16 cellular contexts compared by ENCODE assay signal in genomic region chr1:168719306-168720111, GRCh38. TPM values are rescaled to one million over a fixed set of nuclear protein-coding genes. Genes with fewer than 3 reads are reported as not detected.
DNase-seq lines count a peak whose midpoint lies in the region; ATAC-seq, FAIRE-seq and TF ChIP-seq lines count a peak whose summit lies in the region.
"Had no signal": no experiment of that assay in that cellular context is flagged by ENCODE, and none has a peak within 500 bp of the region (broad histone marks: within the 10 kb centered on the region; RNA-seq: fewer than 3 reads in every experiment).

No MANE protein-coding gene starts in this region.

- no peak for TF ChIP-seq CTCF in epithelial cell of proximal tubule (conservative IDR thresholded peaks at IDR 0.05; ENCODE audit: low read depth, low read length)

- FAIRE-seq in GM12892 (lab: Jason Lieb, UNC) = peak; percentile 82
- FAIRE-seq: H1 had no signal

- peak; percentile 72 for ATAC-seq in GM21381 (IDR thresholded peaks at IDR 0.05; ENCODE audit: unreplicated experiment)
- peak; percentile 84 for ATAC-seq in HG03354 (IDR thresholded peaks at IDR 0.05; ENCODE audit: poor library complexity, severe bottlenecking, unreplicated experiment)
- ATAC-seq in HG03139 (IDR thresholded peaks at IDR 0.05; ENCODE audit: unreplicated experiment) = no peak
- ATAC-seq: activated T-cell treated with anti-CD3 and anti-CD28 coated beads, Interleukin-2, amount 50 U/mL, for 4 hours; sciatic nerve; stimulated activated memory B cell treated with anti-CD40 and anti-IgM and Interleukin-4, amounts not matched to agents 10 μg/mL and 1 μg/mL and 100 μg/mL, for 72 hours; T-cell had no signal

- TF ChIP-seq POLR2A in GM12892 (IDR thresholded peaks at IDR 0.05; ENCODE audit: low read depth, low read length) = no peak

- H3K4me3 ChIP-seq in epithelial cell of proximal tubule (ENCODE audit: low read depth, low read length) = no peak overlapping the region

- DNase-seq in GM12892 (ENCODE audit: insufficient read length) (no peak), epithelial cell of proximal tubule (ENCODE audit: low read depth) (peak; percentile 56), NCI-H146 (lab: John Stamatoyannopoulos, UW) (no peak), cortex of kidney (lab: John Stamatoyannopoulos, UW) (no peak)
- no peak for DNase-seq in stimulated activated CD4-positive, alpha-beta T cell treated with anti-CD3 and anti-CD28 coated beads, Interleukin-1b, Interleukin-23, amount 100 ng/mL, for 48 hours
- DNase-seq: activated T-cell treated with anti-CD3 and anti-CD28 coated beads, Interleukin-2, amount 50 U/mL, for 4 hours; effector CD4-positive, alpha-beta T cell; NCI-H1417 treated with DMSO at 0.1 percent for 48 hours; T-cell had no signal

RNA-seq across cellular contexts. Expression of gene DPT, which starts 9.5 kb away (rescaled TPM):
- polyA plus RNA-seq in GM12892 (2012; ENCODE audit: missing spikeins) = not detected
- not detected in 2 replicates for total RNA-seq in epithelial cell of proximal tubule
- total RNA-seq: activated T-cell treated with anti-CD3 and anti-CD28 coated beads, Interleukin-2, amount 50 U/mL, for 4 hours; CD4-positive, CD25-positive, alpha-beta regulatory T cell; H1; T-cell had no signal
- polyA plus RNA-seq: CD4-positive, CD25-positive, alpha-beta regulatory T cell; H1 had no signal
